Comparison of ENCODE assay signal across 1 cellular context in genomic region chr16:57802635-57803412, GRCh38.
A peak's percentile ranks its signal among the peaks of the same experiment; 100 is the strongest.
TF ChIP-seq lines count a peak whose summit lies in the region.

No MANE protein-coding gene starts in this region.

TF ChIP-seq in HepG2, 621 proteins besides CTCF, POLR2A, EP300 and RAD21 (continued from another document and continues in another):
- TF ChIP-seq CREB3 (CRISPR knock-in tag; IDR thresholded peaks at IDR 0.05) = peak; percentile 91; the same call in 1 of the 2 replicates
- peak; percentile 58; the same call in 1 of the 2 replicates for TF ChIP-seq ZNF264 (CRISPR knock-in tag; IDR thresholded peaks at IDR 0.05)
- no peak for TF ChIP-seq HNF1A (IDR thresholded peaks at IDR 0.05; ENCODE audit: low read depth)
- TF ChIP-seq HNF1A (CRISPR knock-in tag; IDR thresholded peaks at IDR 0.05; ENCODE audit: borderline replicate concordance) = peak; percentile 9
- TF ChIP-seq ZNF17 (CRISPR knock-in tag; IDR thresholded peaks at IDR 0.05) = no peak
- TF ChIP-seq ZNF841 (CRISPR knock-in tag; IDR thresholded peaks at IDR 0.05; ENCODE audit: borderline replicate concordance) = peak; percentile 83
- TF ChIP-seq ZNF770 (CRISPR knock-in tag; IDR thresholded peaks at IDR 0.05) = peak; percentile 82
- no peak; the same call in 1 of the 2 replicates for TF ChIP-seq SNAPC4 (CRISPR knock-in tag; IDR thresholded peaks at IDR 0.05)
- TF ChIP-seq ZNF18 (CRISPR knock-in tag; IDR thresholded peaks at IDR 0.05; ENCODE audit: insufficient replicate concordance) = peak; percentile 76
- TF ChIP-seq ZNF570 (CRISPR knock-in tag; IDR thresholded peaks at IDR 0.05; ENCODE audit: borderline replicate concordance) = no peak
- TF ChIP-seq ZNF598 (CRISPR knock-in tag; IDR thresholded peaks at IDR 0.05; ENCODE audit: borderline replicate concordance) = peak; percentile 72; the same call in 1 of the 2 replicates
- TF ChIP-seq PHB2 (IDR thresholded peaks at IDR 0.05; ENCODE audit: partially characterized antibody) = no peak
- TF ChIP-seq ZNF30 (CRISPR knock-in tag; IDR thresholded peaks at IDR 0.05) = peak; percentile 90
- TF ChIP-seq ZNF772 (CRISPR knock-in tag; IDR thresholded peaks at IDR 0.05) = peak; percentile 91; the same call in 1 of the 2 replicates
- 0 out of 2 replicates have a peak, but pooled peaks have one; percentile 90 for TF ChIP-seq ZNF737 (CRISPR knock-in tag; IDR thresholded peaks at IDR 0.05; ENCODE audit: borderline replicate concordance)
- TF ChIP-seq ZFP91 (CRISPR knock-in tag; IDR thresholded peaks at IDR 0.05; ENCODE audit: borderline replicate concordance) = peak; percentile 57
- no peak for TF ChIP-seq ZSCAN20 (CRISPR knock-in tag; IDR thresholded peaks at IDR 0.05; ENCODE audit: borderline replicate concordance)
- peak; percentile 79; the same call in 1 of the 2 replicates for TF ChIP-seq AFF4 (CRISPR knock-in tag; IDR thresholded peaks at IDR 0.05)
- no peak for TF ChIP-seq TRIM22 (IDR thresholded peaks at IDR 0.05)
- no peak for TF ChIP-seq ZFAT (CRISPR knock-in tag; conservative IDR thresholded peaks at IDR 0.05)
- TF ChIP-seq POGK (CRISPR knock-in tag; conservative IDR thresholded peaks at IDR 0.05) = peak; percentile 69
- TF ChIP-seq ZNF572 (CRISPR knock-in tag; IDR thresholded peaks at IDR 0.05) = 0 out of 2 replicates have a peak, but pooled peaks have one; percentile 77
- no peak; the same call in none of the 2 replicates for TF ChIP-seq IRF1 (CRISPR knock-in tag; IDR thresholded peaks at IDR 0.05; ENCODE audit: low read depth)
- peak; percentile 52; the same call in 1 of the 2 replicates for TF ChIP-seq ZNF253 (CRISPR knock-in tag; IDR thresholded peaks at IDR 0.05; ENCODE audit: borderline replicate concordance)
- 0 out of 2 replicates have a peak, but pooled peaks have one; percentile 8 for TF ChIP-seq ZFP82 (CRISPR knock-in tag; IDR thresholded peaks at IDR 0.05; ENCODE audit: borderline replicate concordance)
